1 cellular context compared by ENCODE assay signal in genomic region chr1:244897476-244898254, GRCh38.
TF ChIP-seq lines count a peak whose summit lies in the region.

No MANE protein-coding gene starts in this region.

TF ChIP-seq in K562, 482 proteins besides CTCF, POLR2A, EP300 and RAD21 (continued from another document):
- TF ChIP-seq, protein P1, sequence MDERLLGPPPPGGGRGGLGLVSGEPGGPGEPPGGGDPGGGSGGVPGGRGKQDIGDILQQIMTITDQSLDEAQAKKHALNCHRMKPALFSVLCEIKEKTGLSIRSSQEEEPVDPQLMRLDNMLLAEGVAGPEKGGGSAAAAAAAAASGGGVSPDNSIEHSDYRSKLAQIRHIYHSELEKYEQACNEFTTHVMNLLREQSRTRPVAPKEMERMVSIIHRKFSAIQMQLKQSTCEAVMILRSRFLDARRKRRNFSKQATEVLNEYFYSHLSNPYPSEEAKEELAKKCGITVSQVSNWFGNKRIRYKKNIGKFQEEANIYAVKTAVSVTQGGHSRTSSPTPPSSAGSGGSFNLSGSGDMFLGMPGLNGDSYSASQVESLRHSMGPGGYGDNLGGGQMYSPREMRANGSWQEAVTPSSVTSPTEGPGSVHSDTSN (CRISPR knock-in tag; IDR thresholded peaks at IDR 0.05; ENCODE audit: low read depth) = no peak
- TF ChIP-seq, protein P1 (tag; conservative IDR thresholded peaks at IDR 0.05; ENCODE audit: low read depth) = peak; percentile 45; the same call in 1 of the 2 replicates
- no peak for TF ChIP-seq COPS2 (conservative IDR thresholded peaks at IDR 0.05)
- TF ChIP-seq KDM4B (IDR thresholded peaks at IDR 0.05; ENCODE audit: borderline replicate concordance in 2 of 2, low read depth in 1 of 2) = no peak
